Comparison of ENCODE assay signal across 8 cellular contexts in the genomic region with DNA sequence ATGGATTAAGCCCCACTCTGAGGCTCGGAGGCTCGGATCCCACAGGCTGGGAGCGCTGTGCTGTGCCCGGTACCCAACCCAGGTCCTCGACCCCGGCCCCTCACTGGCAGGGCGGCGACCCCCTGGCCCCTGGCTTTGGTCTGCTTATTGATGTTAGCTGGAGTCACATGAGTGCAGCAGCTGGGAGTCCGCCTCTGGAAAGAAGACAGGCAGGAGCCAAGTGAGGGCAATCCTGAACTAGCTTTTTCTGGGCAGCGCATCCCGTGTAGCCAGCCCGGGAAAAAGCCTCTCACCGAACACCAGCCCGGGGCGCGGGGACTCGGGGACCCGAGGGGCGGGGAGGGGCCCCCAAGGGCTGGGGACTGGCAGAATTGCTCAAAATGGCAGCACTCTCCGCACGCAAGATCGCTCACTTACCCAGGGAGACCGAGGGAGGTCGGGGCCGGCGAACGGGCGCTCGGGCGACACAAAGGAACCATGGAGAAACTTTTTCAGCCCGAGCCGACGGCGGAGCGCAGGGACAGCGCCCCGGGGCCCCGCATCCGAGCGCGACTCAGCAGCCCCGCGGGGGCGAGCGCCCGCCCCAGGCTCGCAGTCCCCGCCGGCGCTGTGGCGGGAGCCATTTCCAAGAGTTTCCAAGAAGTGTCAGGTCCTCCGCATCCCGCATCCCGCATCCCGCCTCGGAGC. TPM values are rescaled to one million over a fixed set of nuclear protein-coding genes. Genes with fewer than 3 reads are reported as not detected.
DNase-seq lines count a peak whose midpoint lies in the region; ATAC-seq and TF ChIP-seq lines count a peak whose summit lies in the region.

No MANE protein-coding gene starts in this region.

- no peak overlapping the region for H3K27ac ChIP-seq in osteoblast (ENCODE audit: low read depth, low read length)

- peak; percentile 10 for ATAC-seq in HG03460 (IDR thresholded peaks at IDR 0.05; ENCODE audit: unreplicated experiment)

- TF ChIP-seq CTCF in epithelial cell of proximal tubule (conservative IDR thresholded peaks at IDR 0.05; ENCODE audit: low read depth, low read length) (no peak), osteoblast (IDR thresholded peaks at IDR 0.05; ENCODE audit: extremely low read depth, low read depth, low read length) (no peak), BE2C (IDR thresholded peaks at IDR 0.05; ENCODE audit: low read depth, low read length) (no peak)

- H3K36me3 ChIP-seq in osteoblast (ENCODE audit: insufficient read depth, low read length) (no peaks in the 10 kb centered on the region), BE2C (no peaks in the 10 kb centered on the region)

- H3K4me1 ChIP-seq in osteoblast (ENCODE audit: insufficient read depth, low read length) = no peaks in the 10 kb centered on the region
- no peaks in the 10 kb centered on the region for H3K4me1 ChIP-seq in BE2C

- peaks cover 51% of the 10 kb centered on the region for H3K27me3 ChIP-seq in osteoblast (ENCODE audit: insufficient read depth, low read length)
- H3K27me3 ChIP-seq in BE2C = peaks cover 34% of the 10 kb centered on the region

- DNase-seq in DMS79 treated with DMSO at 0.1 percent for 48 hours (lab: John Stamatoyannopoulos, UW) (peak; percentile 83), epithelial cell of proximal tubule (ENCODE audit: low read depth) (no peak), osteoblast (ENCODE audit: insufficient read length, low spot score, missing footprints) (peak; percentile 80), erythroblast (lab: John Stamatoyannopoulos, UW) (no peak), NCI-H1436 (lab: John Stamatoyannopoulos, UW) (no peak), BE2C (no peak), GDM1 (lab: John Stamatoyannopoulos, UW) (no peak)

- no peaks in the 10 kb centered on the region for H3K79me2 ChIP-seq in osteoblast (ENCODE audit: insufficient read depth, low read length)

- no peak overlapping the region for H2AFZ ChIP-seq in osteoblast (ENCODE audit: low read length)

- H3K4me3 ChIP-seq in epithelial cell of proximal tubule (ENCODE audit: low read depth, low read length) (peak overlapping the region; percentile 24), osteoblast (ENCODE audit: insufficient read depth, low read length) (no peak overlapping the region), BE2C (ENCODE audit: low read depth, low read length) (no peak overlapping the region)

- no peak for TF ChIP-seq POLR2A in erythroblast (IDR thresholded peaks at IDR 0.05; ENCODE audit: low read length)

- H3K9me3 ChIP-seq in osteoblast (ENCODE audit: low read depth, low read length) (no peaks in the 10 kb centered on the region), BE2C (no peaks in the 10 kb centered on the region)

- no peaks in the 10 kb centered on the region for H4K20me1 ChIP-seq in osteoblast (ENCODE audit: insufficient read depth, low read length)

- no peak overlapping the region for H3K4me2 ChIP-seq in osteoblast (ENCODE audit: insufficient read depth, low read length)

RNA-seq across cellular contexts. Expression of a gene that starts 0.6 kb away (rescaled TPM):
- 0.29 and 0.92 TPM in 2 replicates for total RNA-seq in epithelial cell of proximal tubule
- total RNA-seq in osteoblast = under 0.01 TPM in 2 replicates
- polyA plus RNA-seq in BE2C (2012; ENCODE audit: insufficient read depth, insufficient read length, low read depth) = not detected

Comparison
In these comparisons a context has a peak if more than half of its experiments do, and no peak if none do; other contexts are left out.
1. DNase-seq: peak in DMS79 treated with DMSO at 0.1 percent for 48 hours (single experiment) and osteoblast (single experiment); none in epithelial cell of proximal tubule (single experiment), erythroblast (0 of 2), NCI-H1436 (single experiment), BE2C (single experiment) and GDM1 (single experiment).